In the genomic region with DNA sequence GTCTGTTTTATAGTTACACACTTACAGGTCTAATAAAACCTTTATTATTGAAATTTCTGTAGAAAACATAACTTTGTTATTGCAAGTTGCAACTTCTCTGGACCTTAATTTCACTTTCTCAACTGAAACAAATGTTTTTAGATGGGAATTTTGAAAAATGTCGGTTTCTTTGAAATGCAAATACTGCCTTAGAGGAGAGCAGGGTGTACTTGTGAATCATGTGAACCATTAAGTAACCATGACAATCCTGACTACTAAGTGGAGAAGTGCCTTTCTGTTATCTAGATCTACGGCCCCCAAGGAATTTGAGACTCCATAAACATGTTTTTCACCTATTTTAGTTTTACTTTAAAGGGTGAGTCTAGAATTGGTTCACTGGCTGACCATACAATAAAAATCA, we compare ENCODE assay signal across 22 cellular contexts. TPM values are rescaled to one million over a fixed set of nuclear protein-coding genes. Genes with fewer than 3 reads are reported as not detected.
DNase-seq lines count a peak whose midpoint lies in the region; ATAC-seq and TF ChIP-seq lines count a peak whose summit lies in the region.
"Had no signal": no experiment of that assay in that cellular context is flagged by ENCODE, and none has a peak within 500 bp of the region (broad histone marks: within the 10 kb centered on the region; RNA-seq: fewer than 3 reads in every experiment).

No MANE protein-coding gene starts in this region.

- H3K36me3 Mint-ChIP-seq in natural killer cell = no peaks in the 10 kb centered on the region
- H3K36me3 Mint-ChIP-seq: CD8-positive, alpha-beta memory T cell; T-cell had no signal

- H3K79me2 ChIP-seq in osteoblast (ENCODE audit: insufficient read depth, low read length) = no peaks in the 10 kb centered on the region

- H3K4me2 ChIP-seq in osteoblast (ENCODE audit: insufficient read depth, low read length) = no peak overlapping the region

- peak; percentile 79 for DNase-seq in DMS53 (lab: John Stamatoyannopoulos, UW)
- peak; percentile 2 for DNase-seq in amniotic epithelial cell (ENCODE audit: low read depth)
- DNase-seq in osteoblast (ENCODE audit: insufficient read length, low spot score, missing footprints) = peak; percentile 49
- no peak for DNase-seq in natural killer cell
- no peak for DNase-seq in esophagus squamous epithelium (lab: John Stamatoyannopoulos, UW)
- DNase-seq: 8988T; C1 segment of cervical spinal cord; Calu3; CD8-positive, alpha-beta memory T cell; DND-41; MG63; NCI-H1417 treated with DMSO at 0.1 percent for 48 hours; NCI-H1930; NCI-H226; NCI-H510A treated with DMSO at 0.1 percent for 48 hours; NCI-H748 treated with DMSO at 0.1 percent for 48 hours; SJCRH30; T-cell had no signal

- no peaks in the 10 kb centered on the region for H3K9me3 Mint-ChIP-seq in natural killer cell
- H3K9me3 Mint-ChIP-seq: CD8-positive, alpha-beta memory T cell; T-cell had no signal

- H2AFZ ChIP-seq in osteoblast (ENCODE audit: low read length) = no peak overlapping the region

- H4K20me1 ChIP-seq in osteoblast (ENCODE audit: insufficient read depth, low read length) = no peaks in the 10 kb centered on the region

- TF ChIP-seq POLR2A in esophagus squamous epithelium (IDR thresholded peaks at IDR 0.05) = no peak

- H3K36me3 ChIP-seq in HEK293 (ENCODE audit: control insufficient read depth in 2 of 2, insufficient read depth in 1 of 2, low read length in 2 of 2) (no peaks in the 10 kb centered on the region), osteoblast (ENCODE audit: insufficient read depth, low read length) (no peaks in the 10 kb centered on the region), esophagus squamous epithelium (no peaks in the 10 kb centered on the region)
- H3K36me3 ChIP-seq: MG63, SJCRH30 had no signal

- WGBS in esophagus squamous epithelium, 2 donors = 50 to 53% methylated on average over 2 of the region's 2 CpGs

- no peak for TF ChIP-seq CTCF in HEK293 (tag by site-specific recombination; IDR thresholded peaks at IDR 0.05)
- no peak for TF ChIP-seq CTCF in osteoblast (IDR thresholded peaks at IDR 0.05; ENCODE audit: extremely low read depth, low read depth, low read length)
- TF ChIP-seq CTCF in natural killer cell (IDR thresholded peaks at IDR 0.05) = no peak
- TF ChIP-seq CTCF in esophagus squamous epithelium (IDR thresholded peaks at IDR 0.05) = no peak

- CTCF ChIA-PET in HEK293 (lab: Yijun Ruan, JAX) = interaction anchor here (0.7 kb wide), 1 partner anchor 30 kb away, joined by 3 read pairs; no protein-coding TSS in a partner anchor

- no peaks in the 10 kb centered on the region for H3K4me1 Mint-ChIP-seq in natural killer cell
- H3K4me1 Mint-ChIP-seq: CD8-positive, alpha-beta memory T cell; T-cell had no signal

- H3K27me3 ChIP-seq in osteoblast (ENCODE audit: insufficient read depth, low read length) (peaks cover 14% of the 10 kb centered on the region), esophagus squamous epithelium (no peaks in the 10 kb centered on the region)
- H3K27me3 ChIP-seq: MG63, SJCRH30 had no signal

- no peak overlapping the region for H3K4me3 Mint-ChIP-seq in natural killer cell
- H3K4me3 Mint-ChIP-seq: CD8-positive, alpha-beta memory T cell; T-cell had no signal

- H3K4me1 ChIP-seq in HEK293 (ENCODE audit: control insufficient read depth, insufficient read depth, low read length) (peaks cover 11% of the 10 kb centered on the region), osteoblast (ENCODE audit: insufficient read depth, low read length) (no peaks in the 10 kb centered on the region), esophagus squamous epithelium (no peaks in the 10 kb centered on the region)
- H3K4me1 ChIP-seq: SJCRH30 had no signal

- ATAC-seq in natural killer cell (no peak), HG02759 (IDR thresholded peaks at IDR 0.05; ENCODE audit: unreplicated experiment) (no peak)
- ATAC-seq: HCT116, T-cell had no signal

- H3K9me3 ChIP-seq in HEK293 (ENCODE audit: control insufficient read depth, insufficient read depth, low read depth, low read length) = no peaks in the 10 kb centered on the region
- no peaks in the 10 kb centered on the region for H3K9me3 ChIP-seq in osteoblast (ENCODE audit: low read depth, low read length)
- H3K9me3 ChIP-seq in esophagus squamous epithelium = no peaks in the 10 kb centered on the region
- H3K9me3 ChIP-seq: MG63, SJCRH30 had no signal

- H3K27ac ChIP-seq in HEK293 (ENCODE audit: extremely low read depth, low read depth, low read length) (no peak overlapping the region), osteoblast (ENCODE audit: low read depth, low read length) (no peak overlapping the region), esophagus squamous epithelium (no peak overlapping the region)
- H3K27ac ChIP-seq: SJCRH30 had no signal

- POLR2A ChIA-PET in HEK293 (lab: Yijun Ruan, JAX) = interaction anchor here (0.7 kb wide), 1 partner anchor 1046 kb away, joined by 4 read pairs; no protein-coding TSS in a partner anchor

- no peak overlapping the region for H3K27ac Mint-ChIP-seq in natural killer cell
- H3K27ac Mint-ChIP-seq: CD8-positive, alpha-beta memory T cell; T-cell had no signal

- no peak overlapping the region for H3K4me3 ChIP-seq in HEK293 (ENCODE audit: low read depth, low read length)
- H3K4me3 ChIP-seq in osteoblast (ENCODE audit: insufficient read depth, low read length) = no peak overlapping the region
- no peak overlapping the region for H3K4me3 ChIP-seq in esophagus squamous epithelium
- H3K4me3 ChIP-seq: MG63, SJCRH30 had no signal

- intact Hi-C loops in natural killer cell (cut with micrococcal nuclease) = no loop called here
- intact Hi-C loops in esophagus squamous epithelium (cut with DNase I) = no loop called here

- H3K27me3 Mint-ChIP-seq in natural killer cell (ENCODE audit: low read depth in 2 of 2) = peaks cover 7 to 28% of the 10 kb centered on the region in 2 donors

TF ChIP-seq in HEK293, 187 proteins besides CTCF, POLR2A, EP300 and RAD21:
- no peak for TF ChIP-seq ZNF350 (tag by site-specific recombination; IDR thresholded peaks at IDR 0.05)
- peak; percentile 96 for TF ChIP-seq TCF7L2 (IDR thresholded peaks at IDR 0.05; ENCODE audit: borderline replicate concordance, low read depth, low read length)

RNA-seq across cellular contexts. Expression of gene ARMCX2, which starts 8.5 kb away (rescaled TPM):
- total RNA-seq in osteoblast (87.2 and 89.6 TPM in 2 replicates), natural killer cell (1 to 10 TPM; 1.9 to 2.4 (median 2.1) TPM), esophagus squamous epithelium (10 to 100 TPM in 2 of 4 donors, 1 to 10 TPM in 2; 1.9 to 15.4 (median 8.1) TPM)
- total RNA-seq: Calu3, OCI-LY7 had no signal

RNA-seq across cellular contexts. Expression of gene ARMCX3, which starts 45.2 kb away (rescaled TPM):
- 73.5 and 79.3 TPM in 2 replicates for total RNA-seq in osteoblast
- 10 to 100 TPM; 55.9 to 89.1 (median 64.7) TPM for total RNA-seq in natural killer cell
- total RNA-seq in esophagus squamous epithelium = 10 to 100 TPM; 12.4 to 24.6 (median 13.2) TPM

RNA-seq across cellular contexts. Expression of gene ARMCX6, which starts 50.3 kb away (rescaled TPM):
- total RNA-seq in osteoblast (31.8 and 35.1 TPM in 2 replicates), natural killer cell (10 to 100 TPM; 44.3 to 61.7 (median 44.4) TPM), esophagus squamous epithelium (10 to 100 TPM in 2 of 4 donors, 1 to 10 TPM in 2; 3.3 to 15.1 (median 10.9) TPM)

Comparison
In these comparisons a context has a peak if more than half of its experiments do, and no peak if none do; other contexts are left out.
1. DNase-seq: peak in DMS53 (single experiment), amniotic epithelial cell (single experiment) and osteoblast (single experiment); none in natural killer cell (single experiment) and esophagus squamous epithelium (single experiment).